1 cellular context compared by ENCODE assay signal in genomic region chr13:95604534-95604915, GRCh38.
TF ChIP-seq lines count a peak whose summit lies in the region.

No MANE protein-coding gene starts in this region.

TF ChIP-seq in A549, 52 proteins besides CTCF, POLR2A, EP300 and RAD21:
- no peak for TF ChIP-seq CEBPB (IDR thresholded peaks at IDR 0.05)
- 0 out of 2 replicates have a peak, but pooled peaks have one; percentile 51 for TF ChIP-seq JUNB (IDR thresholded peaks at IDR 0.05)
